In genomic region chr19:38463365-38463764, GRCh38 we compare ENCODE assay signal across 40 cellular contexts. TPM values are rescaled to one million over a fixed set of nuclear protein-coding genes. Genes with fewer than 3 reads are reported as not detected.
DNase-seq lines count a peak whose midpoint lies in the region; ATAC-seq, FAIRE-seq and TF ChIP-seq lines count a peak whose summit lies in the region.
"Had no signal": no experiment of that assay in that cellular context is flagged by ENCODE, and none has a peak within 500 bp of the region (broad histone marks: within the 10 kb centered on the region; RNA-seq: fewer than 3 reads in every experiment).

No MANE protein-coding gene starts in this region.

- FAIRE-seq in K562 (lab: Jason Lieb, UNC): no peak
- FAIRE-seq: A204.1, A549, D721Med had no signal

- DNase-seq in H7 (peak; percentile 44), K562 (ENCODE audit: extremely low read depth in 1 of 4, low spot score in 3 of 4) (no peak), neuronal stem cell (ENCODE audit: low spot score) (no peak), osteoblast (ENCODE audit: insufficient read length, low spot score, missing footprints) (peak; percentile 45), NCI-H2196 treated with DMSO at 0.1 percent for 48 hours (lab: John Stamatoyannopoulos, UW; ENCODE audit: unreplicated experiment) (no peak), OCI-M2 (lab: John Stamatoyannopoulos, UW; ENCODE audit: unreplicated experiment) (no peak)
- DNase-seq: 8988T; ACHN; AML-193; BE2C; C1 segment of cervical spinal cord; Caco-2; Calu3; CD4-positive, alpha-beta memory T cell; CD4-positive, alpha-beta T cell; CD4-positive, CD25-positive, alpha-beta regulatory T cell; CD8-positive, alpha-beta memory T cell; CD8-positive, alpha-beta T cell; COR-L47; DMS 273 treated with DMSO at 0.1 percent for 48 hours; DMS153; DMS53; DMS79; DMS79 treated with DMSO at 0.1 percent for 48 hours; DND-41; EL had no signal

- no peaks in the 10 kb centered on the region for H3K79me2 ChIP-seq in K562 (ENCODE audit: control insufficient read depth, insufficient read depth, low read length)
- H3K79me2 ChIP-seq in osteoblast (ENCODE audit: insufficient read depth, low read length): no peaks in the 10 kb centered on the region

- WGBS in K562 (ENCODE audit: insufficient coverage, low coverage, missing lambda C conversion rate): 79% methylated on average over 10 of the region's 18 CpGs
- no CpG with 5 or more reads among the region's 18 CpGs for WGBS in neuronal stem cell (ENCODE audit: extremely low coverage in 2 of 2, insufficient read length in 2 of 2, insufficient replicate concordance in 1 of 2), 2 donors

- no peaks in the 10 kb centered on the region for H4K20me1 ChIP-seq in K562 (replicated peaks; ENCODE audit: control insufficient read depth, insufficient read depth, low read length)
- no peaks in the 10 kb centered on the region for H4K20me1 ChIP-seq in osteoblast (ENCODE audit: insufficient read depth, low read length)
- H4K20me1 ChIP-seq: BLaER1; BLaER1 treated with 17β-estradiol and CSF1 and Interleukin-3, amounts not matched to agents 10 nM and 100 nM had no signal

- H3K4me3 ChIP-seq in H7 (ENCODE audit: insufficient read depth, low read depth, low read length) (no peak overlapping the region), K562 (no peak overlapping the region), neuronal stem cell (ENCODE audit: low read length in 2 of 2) (no peak overlapping the region), osteoblast (ENCODE audit: insufficient read depth, low read length) (no peak overlapping the region)
- H3K4me3 ChIP-seq: A549; BLaER1; BLaER1 treated with 17β-estradiol and CSF1 and Interleukin-3, amounts not matched to agents 10 nM and 100 nM had no signal

- H3K27me3 ChIP-seq in H7 (ENCODE audit: control insufficient read depth, insufficient read depth, low read length) (no peaks in the 10 kb centered on the region), K562 (ENCODE audit: control insufficient read depth in 2 of 2, insufficient read depth in 2 of 2, low read length in 2 of 2) (no peaks in the 10 kb centered on the region), neuronal stem cell (ENCODE audit: control insufficient read depth in 3 of 3, insufficient read depth in 3 of 3, low read depth in 1 of 3, low read length in 3 of 3) (peaks cover 0 to 2% (median 0%) of the 10 kb centered on the region in 3 experiments), osteoblast (ENCODE audit: insufficient read depth, low read length) (no peaks in the 10 kb centered on the region)
- H3K27me3 ChIP-seq: BE2C; BLaER1; BLaER1 treated with 17β-estradiol and CSF1 and Interleukin-3, amounts not matched to agents 10 nM and 100 nM had no signal

- H2BK12ac ChIP-seq in neuronal stem cell (ENCODE audit: low read length): no peak overlapping the region

- H3K4ac ChIP-seq in neuronal stem cell (ENCODE audit: low read length): no peak overlapping the region

- ATAC-seq in K562 (no peak), HG02610 (IDR thresholded peaks at IDR 0.05; ENCODE audit: unreplicated experiment) (no peak), HG02884 (IDR thresholded peaks at IDR 0.05; ENCODE audit: unreplicated experiment) (no peak)
- ATAC-seq: A549; CD8-positive, alpha-beta T cell had no signal

- no peak for TF ChIP-seq EP300 in K562 (IDR thresholded peaks at IDR 0.05; ENCODE audit: low read length)

- intact Hi-C loops in K562 (cut with micrococcal nuclease): no loop called here

- H2BK15ac ChIP-seq in neuronal stem cell (ENCODE audit: low read length): no peak overlapping the region

- TF ChIP-seq POLR2A in K562 (conservative IDR thresholded peaks at IDR 0.05): no peak

- no peaks in the 10 kb centered on the region for H3K79me1 ChIP-seq in neuronal stem cell (ENCODE audit: low read depth, low read length)

- POLR2A ChIA-PET in K562 (lab: Yijun Ruan, JAX): no interaction called here

- H3K4me1 ChIP-seq in K562 (replicated peaks in 1 of 2; ENCODE audit: control insufficient read depth in 2 of 2, insufficient read depth in 2 of 2, low read length in 2 of 2): peaks cover 0 to 13% of the 10 kb centered on the region in 2 experiments; a peak in 1 of 5 replicates
- H3K4me1 ChIP-seq in neuronal stem cell (ENCODE audit: control insufficient read depth in 2 of 2, insufficient read depth in 1 of 2, low read depth in 1 of 2, low read length in 2 of 2): no peaks in the 10 kb centered on the region
- no peaks in the 10 kb centered on the region for H3K4me1 ChIP-seq in osteoblast (ENCODE audit: insufficient read depth, low read length)
- H3K4me1 ChIP-seq: A549, BE2C, Caco-2 had no signal

- no peak overlapping the region for H2BK120ac ChIP-seq in neuronal stem cell (ENCODE audit: low read depth, low read length)

- H3K9ac ChIP-seq in K562 (ENCODE audit: insufficient read depth in 1 of 2, low read depth in 2 of 2, low read length in 2 of 2) (0 out of 4 replicates have a peak overlapping the region, but pooled peaks of 1 of the 2 experiments have one; percentile 36), neuronal stem cell (ENCODE audit: low read depth, low read length, poor library complexity) (no peak overlapping the region)
- H3K9ac ChIP-seq: BLaER1; BLaER1 treated with 17β-estradiol and CSF1 and Interleukin-3, amounts not matched to agents 10 nM and 100 nM had no signal

- no peak overlapping the region for H3K4me2 ChIP-seq in K562 (ENCODE audit: insufficient read depth, low read length)
- no peak overlapping the region for H3K4me2 ChIP-seq in neuronal stem cell (ENCODE audit: insufficient read depth, low read length, poor library complexity, severe bottlenecking)
- no peak overlapping the region for H3K4me2 ChIP-seq in osteoblast (ENCODE audit: insufficient read depth, low read length)
- H3K4me2 ChIP-seq: A549, BLaER1 had no signal

- no peak for TF ChIP-seq RAD21 in K562 (CRISPR knock-in tag; conservative IDR thresholded peaks at IDR 0.05 in 1 of 2, IDR thresholded peaks at IDR 0.05 in 1 of 2)

- H4K91ac ChIP-seq in neuronal stem cell (ENCODE audit: low read depth, low read length, poor library complexity): no peak overlapping the region

- H3K14ac ChIP-seq in neuronal stem cell (ENCODE audit: low read length): peak overlapping the region; percentile 47

- no peak overlapping the region for H2AFZ ChIP-seq in K562 (ENCODE audit: low read depth, low read length)
- no peak overlapping the region for H2AFZ ChIP-seq in neuronal stem cell (ENCODE audit: low read length)
- no peak overlapping the region for H2AFZ ChIP-seq in osteoblast (ENCODE audit: low read length)

- H2BK5ac ChIP-seq in neuronal stem cell (ENCODE audit: low read length): peak overlapping the region; percentile 47

- H3K18ac ChIP-seq in neuronal stem cell (ENCODE audit: low read length): peak overlapping the region; percentile 40

- H3K9me1 ChIP-seq in K562 (ENCODE audit: control insufficient read depth, insufficient read depth, low read length): no peaks in the 10 kb centered on the region

- H3K27ac ChIP-seq in K562 (ENCODE audit: extremely low read depth, low read depth, low read length) (no peak overlapping the region), neuronal stem cell (replicated peaks; ENCODE audit: low read length) (no peak overlapping the region), osteoblast (ENCODE audit: low read depth, low read length) (no peak overlapping the region)
- H3K27ac ChIP-seq: 22Rv1; A549; BLaER1; BLaER1 treated with 17β-estradiol and CSF1 and Interleukin-3, amounts not matched to agents 10 nM and 100 nM; C4-2B had no signal

- H3K9me3 ChIP-seq in K562 (replicated peaks; ENCODE audit: control insufficient read depth, insufficient read depth, low read depth, low read length) (no peaks in the 10 kb centered on the region), neuronal stem cell (replicated peaks in 1 of 2; ENCODE audit: control insufficient read depth in 2 of 2, insufficient read depth in 1 of 2, low read depth in 1 of 2, low read length in 2 of 2) (no peaks in the 10 kb centered on the region), osteoblast (ENCODE audit: low read depth, low read length) (no peaks in the 10 kb centered on the region)
- H3K9me3 ChIP-seq: BE2C, BLaER1, Caco-2 had no signal

- CTCF ChIA-PET in K562 (lab: Yijun Ruan, JAX; ENCODE audit: low intra/inter-chr PET ratio): no interaction called here

- H3K36me3 ChIP-seq in H7 (replicated peaks; ENCODE audit: control insufficient read depth, insufficient read depth, low read length) (peaks cover 26% of the 10 kb centered on the region), K562 (ENCODE audit: control insufficient read depth, insufficient read depth, low read length) (peaks cover 40% of the 10 kb centered on the region; the same call in 1 of the 3 replicates), neuronal stem cell (replicated peaks in 1 of 2; ENCODE audit: control insufficient read depth in 2 of 2, insufficient read depth in 2 of 2, low read length in 2 of 2) (no peaks in the 10 kb centered on the region), osteoblast (ENCODE audit: insufficient read depth, low read length) (no peaks in the 10 kb centered on the region)
- H3K36me3 ChIP-seq: BE2C, BLaER1 had no signal

- H4K8ac ChIP-seq in neuronal stem cell (ENCODE audit: low read depth, low read length): no peak overlapping the region

- no TSS peak for BruUV-seq in K562 (replicated peaks; lab: Mats Ljungman, UMichigan)

- in situ Hi-C loops in K562 (cut with MboI): no loop called here

- peak overlapping the region; percentile 62 for H2AK5ac ChIP-seq in neuronal stem cell (ENCODE audit: low read depth, low read length)

- TF ChIP-seq CTCF in K562 (IDR thresholded peaks at IDR 0.05 in 2 of 3, conservative IDR thresholded peaks at IDR 0.05 in 1 of 3; ENCODE audit: insufficient read depth in 2 of 3, low read depth in 1 of 3, low read length in 3 of 3): no peak
- no peak for TF ChIP-seq CTCF in osteoblast (IDR thresholded peaks at IDR 0.05; ENCODE audit: extremely low read depth, low read depth, low read length)

- H3K23ac ChIP-seq in neuronal stem cell (ENCODE audit: low read depth, low read length, poor library complexity): no peak overlapping the region

RNA-seq across cellular contexts. Expression of gene RYR1, which starts 29.9 kb away (rescaled TPM):
- 17.9 and 25.5 TPM in 2 replicates for total RNA-seq in H7 (2014; rRNA removed; shearing (Covaris generic))
- total RNA-seq in K562 (2011; cell fraction: chromatin; rRNA removed; ENCODE audit: low replicate concordance): 52.1 and 114 TPM in 2 replicates
- total RNA-seq in K562 (2011; cell fraction: nucleolus; rRNA removed): 41.3 and 44.4 TPM in 2 replicates
- total RNA-seq in K562 (2011; cell fraction: nucleoplasm; rRNA removed): 47.0 and 64.5 TPM in 2 replicates
- total RNA-seq in K562 (2014; rRNA removed) (4.6 and 5.1 TPM in 2 replicates), K562 (2014; rRNA removed; fragmentation: Illumina TruSeq; extraction: Trizol) (2.3 and 2.9 TPM in 2 replicates), K562 (2015; rRNA removed; fragmentation: Illumina TruSeq; extraction: Trizol) (2.7 and 3.1 TPM in 2 replicates), K562 (2021) (5.3 and 7.4 TPM in 2 replicates), osteoblast (under 0.01 TPM in 2 replicates)
- polyA plus RNA-seq in K562 (2011; rRNA removed) (3.0 and 3.7 TPM in 2 replicates), K562 (2014; fragmentation: Illumina TruSeq; extraction: Trizol) (6.0 and 7.4 TPM in 2 replicates), K562 (2014; fragmentation: Nextera tagmentation; extraction: Ambion mirVana) (under 1 TPM; 0.11 to 0.58 TPM), K562 (2014; rRNA removed) (5.6 and 6.6 TPM in 2 replicates)
- polyA plus RNA-seq in K562 (2011; cell fraction: cytosol; rRNA removed): 3.6 and 4.2 TPM in 2 replicates
- polyA plus RNA-seq in K562 (2011; cell fraction: nucleus; rRNA removed): 23.2 and 44.6 TPM in 2 replicates
- 6.7 and 7.4 TPM in 2 replicates for polyA plus RNA-seq in K562 (2012)
- polyA minus RNA-seq in K562 (2011; rRNA and poly(A)+ RNA removed): 2.7 and 10.5 TPM in 2 replicates
- polyA minus RNA-seq in K562 (2011; cell fraction: cytosol; rRNA and poly(A)+ RNA removed): 3.2 and 9.9 TPM in 2 replicates
- polyA minus RNA-seq in K562 (2011; cell fraction: nucleus; rRNA and poly(A)+ RNA removed): 9.3 and 13.7 TPM in 2 replicates
- 0.56 TPM for polyA plus RNA-seq in neuronal stem cell (2013, experiment 1 of 2)
- 1.1 TPM for polyA plus RNA-seq in neuronal stem cell (2013, experiment 2 of 2)
- total RNA-seq: A172 had no signal
- polyA plus RNA-seq: AG04450 had no signal

RNA-seq across cellular contexts. Expression of gene RASGRP4, which starts 37.3 kb away (rescaled TPM):
- 1.2 and 2.1 TPM in 2 replicates for total RNA-seq in H7 (2014; rRNA removed; shearing (Covaris generic))
- total RNA-seq in K562 (2011; cell fraction: chromatin; rRNA removed; ENCODE audit: low replicate concordance): 5.4 and 14.4 TPM in 2 replicates
- total RNA-seq in K562 (2011; cell fraction: nucleolus; rRNA removed): 6.4 and 8.8 TPM in 2 replicates
- 5.6 and 10.2 TPM in 2 replicates for total RNA-seq in K562 (2011; cell fraction: nucleoplasm; rRNA removed)
- total RNA-seq in K562 (2014; rRNA removed) (2.8 and 3.8 TPM in 2 replicates), K562 (2014; rRNA removed; fragmentation: Illumina TruSeq; extraction: Trizol) (1.1 TPM in 2 replicates), K562 (2015; rRNA removed; fragmentation: Illumina TruSeq; extraction: Trizol) (3.5 and 3.8 TPM in 2 replicates), K562 (2021) (3.9 TPM in 2 replicates), osteoblast (not detected in 2 replicates)
- polyA plus RNA-seq in K562 (2011; rRNA removed) (4.5 and 11.4 TPM in 2 replicates), K562 (2014; fragmentation: Illumina TruSeq; extraction: Trizol) (4.4 and 4.8 TPM in 2 replicates), K562 (2014; fragmentation: Nextera tagmentation; extraction: Ambion mirVana) (under 1 TPM; 0.39 to 0.55 TPM), K562 (2014; rRNA removed) (3.4 and 4.6 TPM in 2 replicates)
- 11.2 and 13.0 TPM in 2 replicates for polyA plus RNA-seq in K562 (2011; cell fraction: cytosol; rRNA removed)
- polyA plus RNA-seq in K562 (2011; cell fraction: nucleus; rRNA removed): 23.4 and 27.1 TPM in 2 replicates
- polyA plus RNA-seq in K562 (2012): 5.5 and 22.2 TPM in 2 replicates
- 1.8 and 2.5 TPM in 2 replicates for polyA minus RNA-seq in K562 (2011; rRNA and poly(A)+ RNA removed)
- 4.3 and 6.2 TPM in 2 replicates for polyA minus RNA-seq in K562 (2011; cell fraction: cytosol; rRNA and poly(A)+ RNA removed)
- 3.0 and 5.6 TPM in 2 replicates for polyA minus RNA-seq in K562 (2011; cell fraction: nucleus; rRNA and poly(A)+ RNA removed)
- 0.10 TPM for polyA plus RNA-seq in neuronal stem cell (2013, experiment 1 of 2)
- 0.17 TPM for polyA plus RNA-seq in neuronal stem cell (2013, experiment 2 of 2)
- total RNA-seq: A172; A673; Caco-2; Calu3; CD8-positive, alpha-beta T cell; Daoy had no signal
- polyA plus RNA-seq: AG04450; BJ; CD8-positive, alpha-beta memory T cell had no signal

Comparison
In these comparisons a context has a peak if more than half of its experiments do, and no peak if none do; other contexts are left out.
1. DNase-seq: peak in H7 (single experiment) and osteoblast (single experiment); none in K562 (0 of 4), neuronal stem cell (single experiment), NCI-H2196 treated with DMSO at 0.1 percent for 48 hours (single experiment) and OCI-M2 (single experiment).